ENCODE assay signal across 14 cellular contexts in genomic region chr5:96941140-96941539, GRCh38.
"Had no signal": no experiment of that assay in that cellular context is flagged by ENCODE, and none has a peak within 500 bp of the region (broad histone marks: within the 10 kb centered on the region; RNA-seq: fewer than 3 reads in every experiment).

No MANE protein-coding gene starts in this region.

- H3K4me1 ChIP-seq: breast epithelium had no signal

- H3K36me3 ChIP-seq: breast epithelium, right lobe of liver had no signal

- H3K27me3 Mint-ChIP-seq: stimulated activated naive B cell treated with anti-CD40 and anti-IgM and Interleukin-4, amounts not matched to agents 10 μg/mL and 1 μg/mL and 100 μg/mL, for 72 hours had no signal

- H3K9me3 ChIP-seq: breast epithelium, psoas muscle, right lobe of liver had no signal

- H3K27me3 ChIP-seq: breast epithelium, foreskin keratinocyte, right lobe of liver had no signal

- H3K9me3 Mint-ChIP-seq: nephron; stimulated activated naive B cell treated with anti-CD40 and anti-IgM and Interleukin-4, amounts not matched to agents 10 μg/mL and 1 μg/mL and 100 μg/mL, for 72 hours had no signal

- H3K27ac Mint-ChIP-seq: nephron had no signal

- ATAC-seq: foreskin keratinocyte; left cardiac atrium; psoas muscle; right lobe of liver; stimulated activated naive B cell treated with anti-CD40 and anti-IgM and Interleukin-4, amounts not matched to agents 10 μg/mL and 1 μg/mL and 100 μg/mL, for 72 hours had no signal

- H3K4me3 Mint-ChIP-seq: nephron; stimulated activated naive B cell treated with anti-CD40 and anti-IgM and Interleukin-4, amounts not matched to agents 10 μg/mL and 1 μg/mL and 100 μg/mL, for 72 hours had no signal

- H3K4me3 ChIP-seq: breast epithelium, lung, psoas muscle, right lobe of liver had no signal

- DNase-seq: activated CD4-positive, alpha-beta T cell treated with anti-CD3 and anti-CD28 coated beads for 1 hour; activated CD4-positive, alpha-beta T cell treated with anti-CD3 and anti-CD28 coated beads, Interleukin-2, amount 50 U/mL, for 48 hours; activated CD8-positive, alpha-beta memory T cell treated with anti-CD3 and anti-CD28 coated beads, Interleukin-2, amount 50 U/mL, for 48 hours; activated naive CD4-positive, alpha-beta T cell treated with anti-CD3 and anti-CD28 coated beads, Interleukin-2, amount 50 U/mL, for 16 hours; aorta; foreskin keratinocyte; left cardiac atrium; psoas muscle; right lobe of liver; stimulated activated naive B cell treated with anti-CD40 and anti-IgM and Interleukin-4, amounts not matched to agents 10 μg/mL and 1 μg/mL and 100 μg/mL, for 72 hours; trophoblast cell had no signal

- H3K27ac ChIP-seq: breast epithelium, foreskin keratinocyte, psoas muscle, right lobe of liver had no signal
